In the genomic region with DNA sequence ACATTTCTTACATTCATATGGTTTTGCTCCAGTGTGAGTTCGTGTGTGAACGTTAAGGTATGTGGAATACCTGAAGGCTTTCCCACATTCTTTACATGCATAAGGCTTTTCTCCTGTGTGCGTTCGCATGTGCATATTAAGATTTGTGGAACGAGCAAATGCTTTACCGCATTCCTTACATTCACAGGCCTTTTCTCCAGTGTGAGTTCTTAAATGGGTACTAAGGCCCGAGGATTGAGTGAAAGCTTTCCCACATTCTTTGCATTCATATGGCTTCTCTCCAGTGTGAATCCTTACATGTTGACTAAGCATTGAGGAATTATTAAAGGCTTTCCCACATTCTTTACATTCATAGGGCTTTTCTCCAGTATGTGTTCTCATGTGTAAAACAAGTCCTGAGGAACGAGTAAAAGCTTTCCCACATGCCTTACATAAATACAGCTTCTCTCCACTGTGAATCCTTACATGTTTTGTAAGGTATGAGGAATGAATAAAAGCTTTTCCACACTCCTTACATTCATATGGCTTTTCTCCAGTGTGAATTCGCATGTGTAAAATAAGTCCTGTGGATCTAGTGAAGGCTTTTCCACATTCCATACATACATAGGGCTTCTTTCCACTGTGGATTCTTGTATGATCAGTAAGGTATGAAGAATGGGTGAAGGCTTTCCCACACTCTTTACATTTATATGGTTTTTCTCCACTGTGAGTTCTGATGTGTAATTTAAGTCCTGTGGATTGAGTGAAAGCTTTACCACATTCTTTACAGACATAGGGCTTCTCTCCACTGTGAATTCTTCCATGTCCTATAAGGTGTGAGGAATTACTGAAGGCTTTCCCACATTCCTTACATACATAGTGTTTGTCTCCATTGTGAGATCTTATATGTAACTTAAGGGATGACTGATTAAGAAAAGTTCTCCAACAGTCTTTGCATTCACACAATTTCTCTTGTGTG, we compare ENCODE assay signal across 25 cellular contexts. TPM values are rescaled to one million over a fixed set of nuclear protein-coding genes. Genes with fewer than 3 reads are reported as not detected.
DNase-seq lines count a peak whose midpoint lies in the region; ATAC-seq, FAIRE-seq and TF ChIP-seq lines count a peak whose summit lies in the region.
"Had no signal": no experiment of that assay in that cellular context is flagged by ENCODE, and none has a peak within 500 bp of the region (broad histone marks: within the 10 kb centered on the region; RNA-seq: fewer than 3 reads in every experiment).

No MANE protein-coding gene starts in this region.

- H2BK12ac ChIP-seq in H1 (ENCODE audit: low read depth, low read length) = no peak overlapping the region
- H2BK12ac ChIP-seq in H9 (ENCODE audit: insufficient read length, low read depth, low read length) = no peak overlapping the region

- H2BK15ac ChIP-seq in H1 (ENCODE audit: low read length) (no peak overlapping the region), H9 (ENCODE audit: low read depth, low read length) (no peak overlapping the region)

- H4K91ac ChIP-seq in H1 (replicated peaks; ENCODE audit: insufficient read length, low read length) (no peak overlapping the region), H9 (ENCODE audit: insufficient read length, low read depth, low read length) (no peak overlapping the region)

- H3K9me3 ChIP-seq in BLaER1 treated with 17β-estradiol and CSF1 and Interleukin-3, amounts not matched to agents 10 nM and 100 nM (replicated peaks in 1 of 11) = peaks cover 91 to 100% (median 95%) of the 10 kb centered on the region in 11 experiments
- peaks cover 9% of the 10 kb centered on the region; the same call in 1 of the 2 replicates for H3K9me3 ChIP-seq in OCI-LY7 (ENCODE audit: low read length)
- peaks cover 50 to 52% of the 10 kb centered on the region in 2 experiments for H3K9me3 ChIP-seq in H1 (ENCODE audit: insufficient read depth in 2 of 2, low read depth in 1 of 2, low read length in 1 of 2)
- H3K9me3 ChIP-seq in mesodermal cell (ENCODE audit: control insufficient read depth, low read length) = peaks cover 63% of the 10 kb centered on the region
- H3K9me3 ChIP-seq in H9 (ENCODE audit: control insufficient read depth, low read depth, low read length) = peaks cover 28% of the 10 kb centered on the region

- H3K36me3 ChIP-seq in BLaER1 treated with 17β-estradiol and CSF1 and Interleukin-3, amounts not matched to agents 10 nM and 100 nM = peaks cover 65 to 95% (median 80%) of the 10 kb centered on the region in 11 experiments
- H3K36me3 ChIP-seq in OCI-LY7 (ENCODE audit: insufficient read depth, low read length) (peaks cover 20% of the 10 kb centered on the region), H1 (ENCODE audit: control insufficient read depth in 2 of 4, insufficient read depth in 4 of 4, low read length in 3 of 4) (peaks cover 0 to 63% (median 18%) of the 10 kb centered on the region in 4 experiments; a peak in 6 of 8 replicates), mesodermal cell (ENCODE audit: control insufficient read depth, insufficient read depth, low read length) (peaks cover 54% of the 10 kb centered on the region)

- DNase-seq in OCI-LY7 (ENCODE audit: low spot score) (no peak), H1 (ENCODE audit: low read depth in 1 of 2, low spot score in 2 of 2) (no peak), H9 (no peak), left colon (no peak), hepatic stellate cell (ENCODE audit: low spot score) (no peak)
- DNase-seq: ACHN; activated CD4-positive, alpha-beta memory T cell treated with anti-CD3 and anti-CD28 coated beads, Interleukin-2, amount 10 ng/mL, durations not matched to agents 7 days and 5 days; activated CD4-positive, alpha-beta T cell treated with anti-CD3 and anti-CD28 coated beads for 1 hour; COR-L47; dorsolateral prefrontal cortex; gastrocnemius medialis; hippocampal formation; immature natural killer cell; MV-4-11; naive thymus-derived CD4-positive, alpha-beta T cell; NCI-H146 had no signal

- no peak overlapping the region for H3K4me3 Mint-ChIP-seq in H9
- H3K4me3 Mint-ChIP-seq: activated CD4-positive, alpha-beta memory T cell treated with anti-CD3 and anti-CD28 coated beads, Interleukin-2, amount 10 ng/mL, durations not matched to agents 7 days and 5 days; activated naive CD4-positive, alpha-beta T cell treated with anti-CD3 and anti-CD28 coated beads, Interleukin-2, amount 50 U/mL, for 24 hours; central memory CD8-positive, alpha-beta T cell; immature natural killer cell; naive thymus-derived CD4-positive, alpha-beta T cell; stimulated activated naive CD8-positive, alpha-beta T cell treated with anti-CD3 and anti-CD28 coated beads, Interleukin-15, Interleukin-2, amounts not matched to agents 100 ng/mL and 50 ng/mL, for 24 hours had no signal

- H3K79me2 ChIP-seq in OCI-LY7 (ENCODE audit: insufficient read depth, low read depth, low read length) (no peaks in the 10 kb centered on the region), H1 (ENCODE audit: control insufficient read depth in 1 of 2, insufficient read depth in 2 of 2, low read length in 2 of 2) (no peaks in the 10 kb centered on the region), H9 (ENCODE audit: insufficient read depth, low read length) (no peaks in the 10 kb centered on the region)

- H4K5ac ChIP-seq in H1 (ENCODE audit: insufficient read length, low read depth, low read length) (no peak overlapping the region), H9 (ENCODE audit: insufficient read length, low read depth, low read length) (no peak overlapping the region)

- intact Hi-C loops in OCI-LY7 (cut with micrococcal nuclease; ENCODE audit: unreplicated experiment) (no loop called here), left colon (cut with DNase I, micrococcal nuclease) (loop anchor here in 1 of 2 donors (5.0 kb wide), 1 partner anchor 421 kb away; no protein-coding TSS in a partner anchor)

- TF ChIP-seq EP300 in H1 (IDR thresholded peaks at IDR 0.05; ENCODE audit: borderline replicate concordance in 1 of 2, low read depth in 2 of 2, low read length in 2 of 2) = no peak

- no peak overlapping the region for H3K9ac ChIP-seq in BLaER1 treated with 17β-estradiol and CSF1 and Interleukin-3, amounts not matched to agents 10 nM and 100 nM
- H3K9ac ChIP-seq in H1 (replicated peaks in 1 of 4; ENCODE audit: extremely low read depth in 1 of 4, low read depth in 3 of 4, low read length in 3 of 4) (no peak overlapping the region), H9 (ENCODE audit: extremely low read depth, insufficient read length, low read length) (no peak overlapping the region)

- H3K4ac ChIP-seq in H1 (replicated peaks; ENCODE audit: insufficient read length, low read depth, low read length) = no peak overlapping the region
- no peak overlapping the region for H3K4ac ChIP-seq in H9 (ENCODE audit: low read depth, low read length)

- H3K4me1 ChIP-seq in BLaER1 treated with 17β-estradiol and CSF1 and Interleukin-3, amounts not matched to agents 10 nM and 100 nM = no peaks in the 10 kb centered on the region
- H3K4me1 ChIP-seq in OCI-LY7 (ENCODE audit: insufficient read depth, low read length, poor library complexity, severe bottlenecking) = no peaks in the 10 kb centered on the region
- no peaks in the 10 kb centered on the region for H3K4me1 ChIP-seq in H1 (replicated peaks in 1 of 4; ENCODE audit: control insufficient read depth in 3 of 4, insufficient read depth in 4 of 4, low read length in 3 of 4)
- no peaks in the 10 kb centered on the region for H3K4me1 ChIP-seq in mesodermal cell (ENCODE audit: control insufficient read depth, insufficient read depth, low read length, poor library complexity, severe bottlenecking)
- H3K4me1 ChIP-seq in H9 (ENCODE audit: insufficient read depth, low read length) = no peaks in the 10 kb centered on the region
- H3K4me1 ChIP-seq: gastrocnemius medialis had no signal

- H3K14ac ChIP-seq in H1 (ENCODE audit: insufficient read length) (no peak overlapping the region), H9 (ENCODE audit: insufficient read depth, low read length) (no peak overlapping the region)

- H3K27ac ChIP-seq in BLaER1 treated with 17β-estradiol and CSF1 and Interleukin-3, amounts not matched to agents 10 nM and 100 nM = no peak overlapping the region
- H3K27ac ChIP-seq in OCI-LY7 (ENCODE audit: low read depth, low read length, poor library complexity, severe bottlenecking) = no peak overlapping the region
- H3K27ac ChIP-seq in H1 (ENCODE audit: low read depth, low read length) = no peak overlapping the region
- peak overlapping the region; percentile 41 for H3K27ac ChIP-seq in mesodermal cell (ENCODE audit: low read depth, low read length, severe bottlenecking)
- H3K27ac ChIP-seq in H9 (ENCODE audit: insufficient read length, low read depth, low read length) = no peak overlapping the region
- H3K27ac ChIP-seq: dorsolateral prefrontal cortex, gastrocnemius medialis, SK-N-MC had no signal

- no peak overlapping the region for H3T11ph ChIP-seq in H9 (ENCODE audit: low read length)

- no peak overlapping the region for H3K27ac Mint-ChIP-seq in H9
- H3K27ac Mint-ChIP-seq: activated CD4-positive, alpha-beta memory T cell treated with anti-CD3 and anti-CD28 coated beads, Interleukin-2, amount 10 ng/mL, durations not matched to agents 7 days and 5 days; activated naive CD4-positive, alpha-beta T cell treated with anti-CD3 and anti-CD28 coated beads, Interleukin-2, amount 50 U/mL, for 24 hours; activated T-helper 2 cell treated with anti-CD3 and anti-CD28 coated beads, Interferon-gamma antibody, Interleukin-2, Interleukin-4, amounts not matched to agents 10 μg/mL and 5 μg/mL and 100 μg/mL, durations not matched to agents 14 hours and 24 hours and 36 hours; immature natural killer cell; naive thymus-derived CD4-positive, alpha-beta T cell; stimulated activated naive CD8-positive, alpha-beta T cell treated with anti-CD3 and anti-CD28 coated beads, Interleukin-15, Interleukin-2, amounts not matched to agents 100 ng/mL and 50 ng/mL, for 24 hours had no signal

- peaks cover 1% of the 10 kb centered on the region; the same call in 1 of the 2 replicates for H3K27me3 Mint-ChIP-seq in H9 (ENCODE audit: low read depth)
- H3K27me3 Mint-ChIP-seq: activated CD4-positive, alpha-beta memory T cell treated with anti-CD3 and anti-CD28 coated beads, Interleukin-2, amount 10 ng/mL, durations not matched to agents 7 days and 5 days; activated naive CD4-positive, alpha-beta T cell treated with anti-CD3 and anti-CD28 coated beads, Interleukin-2, amount 50 U/mL, for 24 hours; central memory CD8-positive, alpha-beta T cell; naive thymus-derived CD4-positive, alpha-beta T cell; stimulated activated naive CD8-positive, alpha-beta T cell treated with anti-CD3 and anti-CD28 coated beads, Interleukin-15, Interleukin-2, amounts not matched to agents 100 ng/mL and 50 ng/mL, for 24 hours had no signal

- CTCF ChIA-PET in OCI-LY7 (lab: Charles Lee; ENCODE audit: unreplicated experiment) = no interaction called here
- CTCF ChIA-PET in H1 (lab: Charles Lee; ENCODE audit: partially characterized antibody) = no interaction called here

- H4K8ac ChIP-seq in H1 (ENCODE audit: extremely low read depth, insufficient read depth, low read length) (no peak overlapping the region), H9 (replicated peaks; ENCODE audit: insufficient read length, low read depth, low read length) (no peak overlapping the region)

- H3K36me3 Mint-ChIP-seq in H9 (ENCODE audit: insufficient read depth in 1 of 3, low read depth in 3 of 3) = peaks cover 56 to 81% (median 69%) of the 10 kb centered on the region in 3 experiments

- no peak for ATAC-seq in left colon
- ATAC-seq in GM21825 (IDR thresholded peaks at IDR 0.05; ENCODE audit: unreplicated experiment) = no peak
- ATAC-seq: gastrocnemius medialis; naive thymus-derived CD4-positive, alpha-beta T cell had no signal

- no peaks in the 10 kb centered on the region for H3K4me1 Mint-ChIP-seq in H9
- H3K4me1 Mint-ChIP-seq: activated CD4-positive, alpha-beta memory T cell treated with anti-CD3 and anti-CD28 coated beads, Interleukin-2, amount 10 ng/mL, durations not matched to agents 7 days and 5 days; activated naive CD4-positive, alpha-beta T cell treated with anti-CD3 and anti-CD28 coated beads, Interleukin-2, amount 50 U/mL, for 24 hours; central memory CD8-positive, alpha-beta T cell; immature natural killer cell; naive thymus-derived CD4-positive, alpha-beta T cell had no signal

- no peak overlapping the region for H2BK20ac ChIP-seq in H1 (ENCODE audit: low read length)
- no peak overlapping the region for H2BK20ac ChIP-seq in H9 (ENCODE audit: low read depth, low read length, poor library complexity, severe bottlenecking)

- no peaks in the 10 kb centered on the region for H3K27me3 ChIP-seq in BLaER1 treated with 17β-estradiol and CSF1 and Interleukin-3, amounts not matched to agents 10 nM and 100 nM
- H3K27me3 ChIP-seq in H1 (replicated peaks in 1 of 4; ENCODE audit: control insufficient read depth in 3 of 4, extremely low read depth in 1 of 4, insufficient read depth in 3 of 4, low read length in 3 of 4) (no peaks in the 10 kb centered on the region), H9 (ENCODE audit: insufficient read depth, low read length) (no peaks in the 10 kb centered on the region)
- H3K27me3 ChIP-seq: dorsolateral prefrontal cortex, gastrocnemius medialis had no signal

- H3K56ac ChIP-seq in H1 (replicated peaks; ENCODE audit: insufficient read length, low read depth, low read length) (no peak overlapping the region), H9 (ENCODE audit: insufficient read length, low read depth, low read length) (no peak overlapping the region)

- POLR2A ChIA-PET in OCI-LY7 (lab: Charles Lee) = no interaction called here
- POLR2A ChIA-PET in H1 (lab: Charles Lee; ENCODE audit: partially characterized antibody) = interaction anchor here (1.2 kb wide), 1 partner anchor 11 kb away, joined by 3 read pairs; a partner anchor contains a TSS

- H3K79me1 ChIP-seq in H1 (ENCODE audit: low read depth, low read length) (no peaks in the 10 kb centered on the region), H9 (ENCODE audit: insufficient read depth, low read depth, low read length, poor library complexity, severe bottlenecking) (no peaks in the 10 kb centered on the region)

- H2AK5ac ChIP-seq in H1 (ENCODE audit: low read depth, low read length) = no peak overlapping the region
- no peak overlapping the region for H2AK5ac ChIP-seq in H9 (ENCODE audit: insufficient read length, low read length)

- no peak for TF ChIP-seq RAD21 in H1 (IDR thresholded peaks at IDR 0.05 in 1 of 2, conservative IDR thresholded peaks at IDR 0.05 in 1 of 2; ENCODE audit: low read depth in 2 of 2, low read length in 2 of 2)

- H3K4me3 ChIP-seq in BLaER1 treated with 17β-estradiol and CSF1 and Interleukin-3, amounts not matched to agents 10 nM and 100 nM = peak overlapping the region; percentile 1 to 41 (median 12); a peak in 11 of 20 replicates
- H3K4me3 ChIP-seq in OCI-LY7 (ENCODE audit: low read depth, low read length, poor library complexity, severe bottlenecking) (no peak overlapping the region), H1 (ENCODE audit: extremely low read depth in 1 of 4, insufficient read depth in 2 of 4, low read depth in 3 of 4, low read length in 4 of 4) (no peak overlapping the region), mesodermal cell (ENCODE audit: extremely low read depth, insufficient read depth, low read length, poor library complexity, severe bottlenecking) (no peak overlapping the region)
- H3K4me3 ChIP-seq: dorsolateral prefrontal cortex, SK-N-MC had no signal

- H2AFZ ChIP-seq in OCI-LY7 (ENCODE audit: low read length) (no peak overlapping the region), H1 (ENCODE audit: low read length) (no peak overlapping the region), H9 (ENCODE audit: low read length) (no peak overlapping the region)

- no peaks in the 10 kb centered on the region for H3K23me2 ChIP-seq in H1 (ENCODE audit: low read depth, low read length)
- H3K23me2 ChIP-seq in H9 (ENCODE audit: insufficient read length, low read depth, low read length, poor library complexity, severe bottlenecking) = no peaks in the 10 kb centered on the region

- no peaks in the 10 kb centered on the region for H4K20me1 ChIP-seq in BLaER1 treated with 17β-estradiol and CSF1 and Interleukin-3, amounts not matched to agents 10 nM and 100 nM
- no peaks in the 10 kb centered on the region for H4K20me1 ChIP-seq in OCI-LY7 (ENCODE audit: insufficient read depth, low read length)
- H4K20me1 ChIP-seq in H1 (replicated peaks in 1 of 2; ENCODE audit: control insufficient read depth in 1 of 2, insufficient read depth in 2 of 2, low read length in 2 of 2) = no peaks in the 10 kb centered on the region
- no peaks in the 10 kb centered on the region for H4K20me1 ChIP-seq in H9 (ENCODE audit: control insufficient read depth, insufficient read depth, insufficient read length)

- no peak overlapping the region for H3K18ac ChIP-seq in H1 (ENCODE audit: extremely low read depth, low read length)
- H3K18ac ChIP-seq in H9 (ENCODE audit: insufficient read length, low read depth, low read length) = no peak overlapping the region

- TF ChIP-seq POLR2A in H1 (IDR thresholded peaks at IDR 0.05; ENCODE audit: control extremely low read depth in 1 of 2, low read depth in 2 of 2, low read length in 2 of 2) = no peak

- peaks cover 62% of the 10 kb centered on the region in 2 experiments for H3K9me3 Mint-ChIP-seq in H9
- H3K9me3 Mint-ChIP-seq: central memory CD8-positive, alpha-beta T cell had no signal

- BruUV-seq in OCI-LY7 (replicated peaks; lab: Mats Ljungman, UMichigan) = TSS peak; percentile 59

- H3K4me2 ChIP-seq in BLaER1 treated with 17β-estradiol and CSF1 and Interleukin-3, amounts not matched to agents 10 nM and 100 nM = no peak overlapping the region
- H3K4me2 ChIP-seq in OCI-LY7 (ENCODE audit: low read length) (no peak overlapping the region), H1 (ENCODE audit: insufficient read depth in 1 of 2, low read depth in 2 of 2, low read length in 2 of 2) (no peak overlapping the region), H9 (ENCODE audit: insufficient read depth, insufficient read length, low read length) (no peak overlapping the region)

- 84% methylated on average over 9 of the region's 9 CpGs; no CpG with 5 or more reads in 1 of the 2 experiments for whole genome bisulfite sequencing in H1 (ENCODE audit: extremely low coverage in 1 of 2, insufficient coverage in 1 of 2, insufficient read length in 1 of 2, insufficient replicate concordance in 2 of 2, low coverage in 1 of 2, low lambda C conversion rate in 2 of 2, missing lambda C conversion rate in 1 of 2), 2 experiments
- WGBS in mesodermal cell (ENCODE audit: insufficient coverage in 2 of 2), 2 experiments = 89 to 100% methylated on average over 2 to 5 of the region's 9 CpGs
- WGBS in H9 (ENCODE audit: extremely low coverage, insufficient read length, low lambda C conversion rate) = no CpG with 5 or more reads among the region's 9 CpGs

- H2BK5ac ChIP-seq in H1 (ENCODE audit: low read depth, low read length) = no peak overlapping the region
- H2BK5ac ChIP-seq in H9 (ENCODE audit: insufficient read length, low read length) = no peak overlapping the region

- no peak overlapping the region for H3K23ac ChIP-seq in H1 (ENCODE audit: insufficient read length)
- no peak overlapping the region for H3K23ac ChIP-seq in H9 (ENCODE audit: insufficient read length, low read depth, low read length)

- H2BK120ac ChIP-seq in H1 (replicated peaks; ENCODE audit: low read depth, low read length) (no peak overlapping the region), H9 (ENCODE audit: low read depth, low read length, poor library complexity, severe bottlenecking) (no peak overlapping the region)

- H3K9me2 ChIP-seq in OCI-LY7 (ENCODE audit: insufficient read depth, low read length) = no peaks in the 10 kb centered on the region

- TF ChIP-seq CTCF in OCI-LY7 (conservative IDR thresholded peaks at IDR 0.05; ENCODE audit: low read length) (no peak), H1 (IDR thresholded peaks at IDR 0.05; ENCODE audit: control extremely low read depth in 1 of 3, insufficient read depth in 1 of 3, low read depth in 1 of 3, low read length in 3 of 3) (no peak), H9 (conservative IDR thresholded peaks at IDR 0.05) (no peak)

- no peak for FAIRE-seq in H1 (lab: Jason Lieb, UNC)
- FAIRE-seq: GM19239 had no signal

RNA-seq across cellular contexts. Expression of a gene that starts 10.7 kb away (rescaled TPM):
- total RNA-seq in OCI-LY7 (2014; rRNA removed; shearing (Covaris generic)) = 10.6 and 11.7 TPM in 2 replicates
- 10.9 and 16.6 TPM in 2 replicates for total RNA-seq in OCI-LY7 (2022)
- 9.0 and 9.2 TPM in 2 replicates for total RNA-seq in H1 (2021; fragmentation: NEBNext Ultra II Directional; extraction: Animal tissue kit (Norgen Biotek cat#: 25700))
- polyA plus RNA-seq in H1 (2011; rRNA removed) = 4.5 and 4.8 TPM in 2 replicates
- 6.3 TPM for polyA plus RNA-seq in H1 (2011; cell fraction: cytosol; rRNA removed)
- polyA plus RNA-seq in H1 (2011; cell fraction: nucleus; rRNA removed) = 5.4 TPM
- polyA plus RNA-seq in H1 (2012, experiment 1 of 2) = 7.1 to 8.6 TPM (median 7.4 TPM) in 4 replicates
- 2.9 TPM for polyA plus RNA-seq in H1 (2012, experiment 2 of 2)
- 7.0 TPM for polyA plus RNA-seq in H1 (2013, experiment 1 of 2)
- polyA plus RNA-seq in H1 (2013, experiment 2 of 2) = 5.5 TPM
- polyA minus RNA-seq in H1 (2011; rRNA and poly(A)+ RNA removed) = 10.3 and 12.6 TPM in 2 replicates
- polyA minus RNA-seq in H1 (2011; cell fraction: cytosol; rRNA and poly(A)+ RNA removed) = 2.7 TPM
- 9.8 TPM for polyA minus RNA-seq in H1 (2011; cell fraction: nucleus; rRNA and poly(A)+ RNA removed)
- polyA plus RNA-seq in mesodermal cell (2013, experiment 1 of 2) = 12.1 TPM
- polyA plus RNA-seq in mesodermal cell (2013, experiment 2 of 2) = 13.8 TPM
- 8.1 and 9.2 TPM in 2 replicates for total RNA-seq in H9 (2021)
- 10 to 100 TPM; 10.2 to 11.9 TPM for total RNA-seq in left colon

Comparison
In these comparisons a context has a peak if more than half of its experiments do, and no peak if none do; other contexts are left out.
1. H3K4me3 ChIP-seq: peak in BLaER1 treated with 17β-estradiol and CSF1 and Interleukin-3, amounts not matched to agents 10 nM and 100 nM (10 of 10); none in OCI-LY7 (single experiment), H1 (0 of 4) and mesodermal cell (single experiment).